8 cellular contexts compared by ENCODE assay signal in genomic region chr17:44947461-44948314, GRCh38. TPM values are rescaled to one million over a fixed set of nuclear protein-coding genes. Genes with fewer than 3 reads are reported as not detected.
DNase-seq lines count a peak whose midpoint lies in the region; ATAC-seq, FAIRE-seq and TF ChIP-seq lines count a peak whose summit lies in the region.

Gene KIF18B (minus strand): TSS chr17:44947773. CDS start chr17:44936344, 11,429 bp downstream.

- peaks cover 1 to 11% of the 10 kb centered on the region in 2 donors for H3K36me3 Mint-ChIP-seq in CD14-positive monocyte
- H3K36me3 Mint-ChIP-seq in dendritic cell treated with granulocyte-macrophage colony-stimulating factor and Interleukin-4, amounts not matched to agents 40 ng/mL and 50 ng/mL, for 4 days (ENCODE audit: low read depth), result no peaks in the 10 kb centered on the region

- intact Hi-C loops in CD14-positive monocyte (cut with micrococcal nuclease), result loop anchor here (2.0 to 5.0 kb wide), 3 partner anchors 45 to 113 kb away; partner anchors contain the start of gene NMT1 (in 1 of the 2)
- intact Hi-C loops in dendritic cell treated with granulocyte-macrophage colony-stimulating factor and Interleukin-4, amounts not matched to agents 40 ng/mL and 50 ng/mL, for 4 days (cut with micrococcal nuclease), result loop anchor here (1.0 kb wide), 1 partner anchor 48 kb away; the partner anchor contains the start of gene EFTUD2
- intact Hi-C loops in HepG2 (cut with micrococcal nuclease; ENCODE audit: unreplicated experiment), result loop anchor here (1.0 kb wide), 1 partner anchor 32 kb away; no protein-coding TSS in a partner anchor

- peaks cover 0 to 6% (median 2%) of the 10 kb centered on the region in 3 donors for H3K27me3 Mint-ChIP-seq in CD14-positive monocyte (ENCODE audit: low read depth in 3 of 3)
- H3K27me3 Mint-ChIP-seq in dendritic cell treated with granulocyte-macrophage colony-stimulating factor and Interleukin-4, amounts not matched to agents 40 ng/mL and 50 ng/mL, for 4 days, result peaks cover under 1% of the 10 kb centered on the region

- POLR2A ChIA-PET in HepG2 (lab: Yijun Ruan, JAX), result interaction anchor here (1.3 kb wide), 1 partner anchor 49 kb away, joined by 5 read pairs; the partner anchor contains the start of gene EFTUD2

- H3K79me2 ChIP-seq in HepG2 (ENCODE audit: insufficient read depth, low read length), result peaks cover 43% of the 10 kb centered on the region

- peak within 1 kb of the TSS; percentile 86 to 95 for H3K4me3 Mint-ChIP-seq in CD14-positive monocyte
- peak within 1 kb of the TSS; percentile 81 for H3K4me3 Mint-ChIP-seq in dendritic cell treated with granulocyte-macrophage colony-stimulating factor and Interleukin-4, amounts not matched to agents 40 ng/mL and 50 ng/mL, for 4 days

- TF ChIP-seq POLR2A in HepG2 (IDR thresholded peaks at IDR 0.05; ENCODE audit: insufficient read depth in 1 of 2, low read depth in 2 of 2, low read length in 2 of 2), result peak; percentile 94 to 97

- FAIRE-seq in HepG2 (lab: Jason Lieb, UNC), result peak; percentile 80

- CTCF ChIA-PET in HepG2 (lab: Yijun Ruan, JAX; ENCODE audit: low intra/inter-chr PET ratio, low total read pairs), result no interaction called here

- TF ChIP-seq CTCF in CD14-positive monocyte (IDR thresholded peaks at IDR 0.05) (no peak), HepG2 (CRISPR knock-in tag; IDR thresholded peaks at IDR 0.05) (peak; percentile 28; the same call in 1 of the 2 replicates)

- H3K36me3 ChIP-seq in HepG2 (replicated peaks in 1 of 2; ENCODE audit: control insufficient read depth in 1 of 2, insufficient read depth in 2 of 2, low read length in 2 of 2), result peaks cover 0 to 2% of the 10 kb centered on the region in 2 experiments; a peak in 1 of 5 replicates

- 0 out of 4 replicates have a peak, but pooled peaks of 1 of the 2 experiments have one; percentile 17 for TF ChIP-seq EP300 in HepG2 (IDR thresholded peaks at IDR 0.05; ENCODE audit: low read depth in 2 of 2, low read length in 2 of 2)
- TF ChIP-seq EP300 in HepG2 (CRISPR knock-in tag; IDR thresholded peaks at IDR 0.05; ENCODE audit: borderline replicate concordance), result no peak

- H3K27ac Mint-ChIP-seq in CD14-positive monocyte, result peak within 1 kb of the TSS; percentile 86 to 94 (median 90)
- H3K27ac Mint-ChIP-seq in dendritic cell treated with granulocyte-macrophage colony-stimulating factor and Interleukin-4, amounts not matched to agents 40 ng/mL and 50 ng/mL, for 4 days, result peak within 1 kb of the TSS; percentile 82

- ATAC-seq in GM19351 (IDR thresholded peaks at IDR 0.05; ENCODE audit: unreplicated experiment) (peak; percentile 92), HG03565 (IDR thresholded peaks at IDR 0.05; ENCODE audit: unreplicated experiment) (peak; percentile 82), HepG2 (peak; percentile 97)

- H3K4me3 ChIP-seq in HepG2 (replicated peaks in 1 of 3; ENCODE audit: insufficient read depth in 1 of 3, low read depth in 2 of 3, low read length in 3 of 3), result peak within 1 kb of the TSS; percentile 74 to 98 (median 89)

- H3K9me3 ChIP-seq in HepG2 (ENCODE audit: low read length), result no peaks in the 10 kb centered on the region

- H2AFZ ChIP-seq in HepG2 (ENCODE audit: low read length), result peak within 1 kb of the TSS; percentile 43

- TF ChIP-seq RAD21 in HepG2 (CRISPR knock-in tag; IDR thresholded peaks at IDR 0.05), result peak; percentile 43; the same call in 1 of the 2 replicates

- H3K4me2 ChIP-seq in HepG2 (ENCODE audit: low read depth, low read length), result peak within 1 kb of the TSS; percentile 76

- WGBS in HepG2 (ENCODE audit: low lambda C conversion rate), result 29% methylated on average over 21 of the region's 62 CpGs

- H3K4me1 ChIP-seq in HepG2 (ENCODE audit: insufficient read depth, low read length), result peaks cover 49% of the 10 kb centered on the region

- H3K27ac ChIP-seq in HepG2 (ENCODE audit: extremely low read length, insufficient read depth, low read length), result peak within 1 kb of the TSS; percentile 71

- TSS peak; percentile 99 for BruUV-seq in HepG2 (replicated peaks; lab: Mats Ljungman, UMichigan)

- H3K27me3 ChIP-seq in HepG2 (ENCODE audit: control insufficient read depth in 1 of 2, insufficient read depth in 2 of 2, low read length in 2 of 2), result no peaks in the 10 kb centered on the region; a peak in 1 of 5 replicates

- H4K20me1 ChIP-seq in HepG2 (ENCODE audit: insufficient read depth, low read length), result no peaks in the 10 kb centered on the region

- peak within 1 kb of the TSS; percentile 87 for H3K9ac ChIP-seq in HepG2 (ENCODE audit: insufficient read depth, low read depth, low read length)

- DNase-seq in CD14-positive monocyte (ENCODE audit: low spot score), result peak; percentile 91
- DNase-seq in NCI-H748 treated with DMSO at 0.1 percent for 48 hours (lab: John Stamatoyannopoulos, UW), result peak; percentile 91
- DNase-seq in activated CD4-positive, alpha-beta T cell treated with anti-CD3 and anti-CD28 coated beads, Interleukin-2, amount 50 U/mL, for 1 hour, result peak; percentile 85
- peak; percentile 97 for DNase-seq in HepG2 (ENCODE audit: low spot score)
- DNase-seq in stimulated activated CD4-positive, alpha-beta T cell treated with anti-CD3 and anti-CD28 coated beads, Interleukin-2, amount 100 ng/mL, for 48 hours, result peak; percentile 88

- peaks cover 18% of the 10 kb centered on the region for H3K4me1 Mint-ChIP-seq in CD14-positive monocyte
- H3K4me1 Mint-ChIP-seq in dendritic cell treated with granulocyte-macrophage colony-stimulating factor and Interleukin-4, amounts not matched to agents 40 ng/mL and 50 ng/mL, for 4 days (ENCODE audit: low read depth), result peaks cover 5% of the 10 kb centered on the region

- in situ Hi-C loops in HepG2 (cut with HindIII; ENCODE audit: extremely low pct_ligation_motif_present, low pct_unique_long_range_greater_than_20kb), result no loop called here

- no peaks in the 10 kb centered on the region for H3K9me3 Mint-ChIP-seq in CD14-positive monocyte
- H3K9me3 Mint-ChIP-seq in dendritic cell treated with granulocyte-macrophage colony-stimulating factor and Interleukin-4, amounts not matched to agents 40 ng/mL and 50 ng/mL, for 4 days, result no peaks in the 10 kb centered on the region

TF ChIP-seq in HepG2, 621 proteins besides CTCF, POLR2A, EP300 and RAD21 (continues in another document):
- no peak for TF ChIP-seq PRPF4 (IDR thresholded peaks at IDR 0.05; ENCODE audit: low read depth, low read length, poor library complexity, severe bottlenecking)
- peak; percentile 61; the same call in 1 of the 2 replicates for TF ChIP-seq CCDC6 (CRISPR knock-in tag; IDR thresholded peaks at IDR 0.05)
- 0 out of 2 replicates have a peak, but pooled peaks have one; percentile 19 for TF ChIP-seq ZNF124 (CRISPR knock-in tag; IDR thresholded peaks at IDR 0.05)
- TF ChIP-seq BCLAF1 (IDR thresholded peaks at IDR 0.05), result no peak
- peak; percentile 97 for TF ChIP-seq ELF1 (CRISPR knock-in tag; IDR thresholded peaks at IDR 0.05)
- no peak; the same call in none of the 2 replicates for TF ChIP-seq SAFB2 (CRISPR knock-in tag; IDR thresholded peaks at IDR 0.05; ENCODE audit: borderline replicate concordance, low read depth)
- peak; percentile 72; the same call in 1 of the 2 replicates for TF ChIP-seq KDM5B (CRISPR knock-in tag; IDR thresholded peaks at IDR 0.05; ENCODE audit: borderline replicate concordance)
- TF ChIP-seq HNRNPLL (IDR thresholded peaks at IDR 0.05; ENCODE audit: low read depth, low read length, poor library complexity, severe bottlenecking), result peak; percentile 76
- TF ChIP-seq MAFG (CRISPR knock-in tag; IDR thresholded peaks at IDR 0.05), result no peak

RNA-seq across cellular contexts. Expression of gene KIF18B, which starts in this region (rescaled TPM):
- polyA plus RNA-seq in CD14-positive monocyte (not detected), HepG2 (2011; rRNA removed) (13.2 and 15.2 TPM in 2 replicates)
- total RNA-seq in HepG2 (2016; rRNA removed; fragmentation: Illumina TruSeq; extraction: Trizol), result 14.5 and 15.3 TPM in 2 replicates
- 9.5 and 10.9 TPM in 2 replicates for total RNA-seq in HepG2 (2016; cell fraction: cytosol; rRNA removed; fragmentation: Illumina TruSeq; extraction: Trizol; ENCODE audit: low read depth)
- 10.5 and 15.3 TPM in 2 replicates for total RNA-seq in HepG2 (2016; cell fraction: insoluble cytoplasmic fraction; rRNA removed; fragmentation: Illumina TruSeq; extraction: Trizol)
- total RNA-seq in HepG2 (2016; cell fraction: membrane; rRNA removed; fragmentation: Illumina TruSeq; extraction: Trizol), result 11.6 and 11.8 TPM in 2 replicates
- total RNA-seq in HepG2 (2016; cell fraction: nucleus; rRNA removed; fragmentation: Illumina TruSeq; extraction: Trizol), result 16.1 and 18.1 TPM in 2 replicates
- polyA plus RNA-seq in HepG2 (2011; cell fraction: cytosol; rRNA removed), result 3.7 and 7.3 TPM in 2 replicates
- polyA plus RNA-seq in HepG2 (2011; cell fraction: nucleus; rRNA removed), result 33.4 and 44.5 TPM in 2 replicates
- 4.1 and 7.4 TPM in 2 replicates for polyA plus RNA-seq in HepG2 (2012)
- polyA plus RNA-seq in HepG2 (2016; cell fraction: cytosol; fragmentation: Illumina TruSeq; extraction: Trizol; ENCODE audit: low read depth), result 1.2 and 1.7 TPM in 2 replicates
- polyA plus RNA-seq in HepG2 (2016; cell fraction: insoluble cytoplasmic fraction; fragmentation: Illumina TruSeq; extraction: Trizol; ENCODE audit: low read depth), result 11.3 and 16.8 TPM in 2 replicates
- 3.7 and 5.4 TPM in 2 replicates for polyA plus RNA-seq in HepG2 (2016; cell fraction: membrane; fragmentation: Illumina TruSeq; extraction: Trizol; ENCODE audit: low read depth)
- 81.4 and 94.7 TPM in 2 replicates for polyA plus RNA-seq in HepG2 (2016; cell fraction: nucleus; fragmentation: Illumina TruSeq; extraction: Trizol; ENCODE audit: insufficient read depth, low read depth)
- 25.0 and 60.4 TPM in 2 replicates for polyA minus RNA-seq in HepG2 (2011; rRNA and poly(A)+ RNA removed; ENCODE audit: low replicate concordance)
- polyA minus RNA-seq in HepG2 (2011; cell fraction: cytosol; rRNA and poly(A)+ RNA removed), result 8.2 and 9.4 TPM in 2 replicates
- polyA minus RNA-seq in HepG2 (2011; cell fraction: nucleus; rRNA and poly(A)+ RNA removed), result 12.9 and 15.5 TPM in 2 replicates

Comparison
In these comparisons a context has a peak if more than half of its experiments do, and no peak if none do; other contexts are left out.
1. Peak in every context shown above with its lines: DNase-seq, ATAC-seq, H3K4me3 ChIP-seq and H3K27ac ChIP-seq.
2. Peak in DNase-seq in CD14-positive monocyte; RNA of the gene not detected or under 1 TPM.